ENCODE assay signal across 1 cellular context in the genomic region with DNA sequence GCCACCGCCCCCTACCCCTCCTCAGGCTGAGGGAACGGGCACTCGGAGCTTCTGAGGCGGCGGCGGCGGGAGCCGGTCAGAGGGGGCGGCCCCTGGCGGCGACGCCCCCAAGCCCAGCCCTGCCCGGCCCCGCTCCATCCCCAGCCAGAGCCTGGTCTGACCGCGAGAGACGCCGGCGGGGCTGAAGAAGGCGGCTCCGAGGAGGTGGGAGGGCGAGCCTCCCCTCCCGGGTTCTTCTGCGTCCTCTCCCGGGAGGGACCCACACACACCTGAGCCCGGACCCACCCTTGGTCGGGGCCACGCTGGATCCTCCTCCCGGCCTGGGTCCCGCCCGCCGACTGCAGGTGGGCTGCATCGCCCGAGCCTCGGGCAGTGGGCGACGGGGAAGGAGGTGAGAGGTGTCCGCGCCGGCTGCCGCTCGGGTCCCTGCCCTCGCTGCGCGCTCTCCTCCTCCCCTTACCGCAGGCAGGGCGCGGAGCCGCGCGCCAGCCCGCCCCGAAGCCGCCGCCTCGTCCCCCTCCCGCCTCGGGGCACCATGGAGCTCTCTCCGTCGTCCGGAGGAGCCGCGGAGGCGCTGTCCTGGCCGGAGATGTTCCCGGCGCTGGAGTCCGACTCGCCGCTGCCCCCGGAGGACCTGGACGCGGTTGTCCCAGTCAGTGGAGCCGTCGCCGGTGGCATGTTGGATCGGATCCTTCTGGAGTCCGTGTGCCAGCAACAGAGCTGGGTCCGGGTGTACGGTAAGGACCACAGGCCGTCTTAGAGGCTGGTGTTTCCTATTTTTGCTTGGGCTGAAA.
TF ChIP-seq lines count a peak whose summit lies in the region.

Gene RASAL2, plus strand, starts transcription at position 147 of the 794 bp plus-strand sequence. Its CDS starts 389 bp downstream, at position 536.

TF ChIP-seq in HepG2, 621 proteins besides CTCF, POLR2A, EP300 and RAD21 (continued from another document and continues in another):
- TF ChIP-seq, protein P1, sequence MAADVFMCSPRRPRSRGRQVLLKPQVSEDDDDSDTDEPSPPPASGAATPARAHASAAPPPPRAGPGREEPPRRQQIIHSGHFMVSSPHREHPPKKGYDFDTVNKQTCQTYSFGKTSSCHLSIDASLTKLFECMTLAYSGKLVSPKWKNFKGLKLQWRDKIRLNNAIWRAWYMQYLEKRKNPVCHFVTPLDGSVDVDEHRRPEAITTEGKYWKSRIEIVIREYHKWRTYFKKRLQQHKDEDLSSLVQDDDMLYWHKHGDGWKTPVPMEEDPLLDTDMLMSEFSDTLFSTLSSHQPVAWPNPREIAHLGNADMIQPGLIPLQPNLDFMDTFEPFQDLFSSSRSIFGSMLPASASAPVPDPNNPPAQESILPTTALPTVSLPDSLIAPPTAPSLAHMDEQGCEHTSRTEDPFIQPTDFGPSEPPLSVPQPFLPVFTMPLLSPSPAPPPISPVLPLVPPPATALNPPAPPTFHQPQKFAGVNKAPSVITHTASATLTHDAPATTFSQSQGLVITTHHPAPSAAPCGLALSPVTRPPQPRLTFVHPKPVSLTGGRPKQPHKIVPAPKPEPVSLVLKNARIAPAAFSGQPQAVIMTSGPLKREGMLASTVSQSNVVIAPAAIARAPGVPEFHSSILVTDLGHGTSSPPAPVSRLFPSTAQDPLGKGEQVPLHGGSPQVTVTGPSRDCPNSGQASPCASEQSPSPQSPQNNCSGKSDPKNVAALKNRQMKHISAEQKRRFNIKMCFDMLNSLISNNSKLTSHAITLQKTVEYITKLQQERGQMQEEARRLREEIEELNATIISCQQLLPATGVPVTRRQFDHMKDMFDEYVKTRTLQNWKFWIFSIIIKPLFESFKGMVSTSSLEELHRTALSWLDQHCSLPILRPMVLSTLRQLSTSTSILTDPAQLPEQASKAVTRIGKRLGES (CRISPR knock-in tag; IDR thresholded peaks at IDR 0.05; ENCODE audit: borderline replicate concordance) = no peak
- TF ChIP-seq ZNF572 (CRISPR knock-in tag; IDR thresholded peaks at IDR 0.05) (no peak), ARID2 (CRISPR knock-in tag; IDR thresholded peaks at IDR 0.05; ENCODE audit: borderline replicate concordance) (0 out of 2 replicates have a peak, but pooled peaks have one; percentile 39), ZNF788 (CRISPR knock-in tag; IDR thresholded peaks at IDR 0.05; ENCODE audit: borderline replicate concordance) (no peak; the same call in 1 of the 2 replicates), ZNF160 (CRISPR knock-in tag; IDR thresholded peaks at IDR 0.05) (0 out of 2 replicates have a peak, but pooled peaks have one; percentile 39), FIP1L1 (IDR thresholded peaks at IDR 0.05; ENCODE audit: borderline replicate concordance, insufficient read depth, low read depth, low read length) (no peak), ZNF33B (CRISPR knock-in tag; IDR thresholded peaks at IDR 0.05) (no peak), PRDM4 (CRISPR knock-in tag; IDR thresholded peaks at IDR 0.05; ENCODE audit: borderline replicate concordance) (no peak), FOXA3 (CRISPR knock-in tag; IDR thresholded peaks at IDR 0.05) (no peak), TEF (CRISPR knock-in tag; IDR thresholded peaks at IDR 0.05) (no peak), HOXA5 (CRISPR knock-in tag; IDR thresholded peaks at IDR 0.05) (0 out of 2 replicates have a peak, but pooled peaks have one; percentile 18), ZNF496 (CRISPR knock-in tag; IDR thresholded peaks at IDR 0.05; ENCODE audit: insufficient replicate concordance) (no peak), JARID2 (CRISPR knock-in tag; IDR thresholded peaks at IDR 0.05; ENCODE audit: insufficient replicate concordance) (no peak), ZNF710 (CRISPR knock-in tag; IDR thresholded peaks at IDR 0.05; ENCODE audit: borderline replicate concordance) (no peak; the same call in 1 of the 2 replicates), MIER3 (CRISPR knock-in tag; IDR thresholded peaks at IDR 0.05; ENCODE audit: borderline replicate concordance) (no peak; the same call in 1 of the 2 replicates), JUND (CRISPR knock-in tag; IDR thresholded peaks at IDR 0.05) (no peak), NR1H2 (CRISPR knock-in tag; IDR thresholded peaks at IDR 0.05; ENCODE audit: borderline replicate concordance, low read depth) (no peak), CSRNP2 (CRISPR knock-in tag; conservative IDR thresholded peaks at IDR 0.05; ENCODE audit: low read depth) (no peak), EHMT2 (IDR thresholded peaks at IDR 0.05; ENCODE audit: borderline replicate concordance, low read depth, low read length) (no peak), ZNF460 (CRISPR knock-in tag; IDR thresholded peaks at IDR 0.05; ENCODE audit: borderline replicate concordance) (no peak), GATAD2A (CRISPR knock-in tag; IDR thresholded peaks at IDR 0.05) (no peak), ZGPAT (CRISPR knock-in tag; IDR thresholded peaks at IDR 0.05) (peak; percentile 54; the same call in 1 of the 2 replicates), CHCHD3 (CRISPR knock-in tag; IDR thresholded peaks at IDR 0.05) (0 out of 2 replicates have a peak, but pooled peaks have one; percentile 71), SRF (IDR thresholded peaks at IDR 0.05; ENCODE audit: low read depth, low read length) (no peak), ADNP (CRISPR knock-in tag; IDR thresholded peaks at IDR 0.05) (no peak), ZNF766 (CRISPR knock-in tag; IDR thresholded peaks at IDR 0.05; ENCODE audit: borderline replicate concordance) (0 out of 2 replicates have a peak, but pooled peaks have one; percentile 25), KLF6 (CRISPR knock-in tag; IDR thresholded peaks at IDR 0.05) (0 out of 2 replicates have a peak, but pooled peaks have one; percentile 14), MXD1 (CRISPR knock-in tag; IDR thresholded peaks at IDR 0.05) (peak; percentile 39; the same call in 1 of the 2 replicates), IRX3 (CRISPR knock-in tag; IDR thresholded peaks at IDR 0.05; ENCODE audit: borderline replicate concordance, low read depth) (0 out of 2 replicates have a peak, but pooled peaks have one; percentile 9), TCF12 (IDR thresholded peaks at IDR 0.05) (no peak), TCF12 (CRISPR knock-in tag; IDR thresholded peaks at IDR 0.05) (0 out of 2 replicates have a peak, but pooled peaks have one; percentile 55)
- TF ChIP-seq, protein P2, sequence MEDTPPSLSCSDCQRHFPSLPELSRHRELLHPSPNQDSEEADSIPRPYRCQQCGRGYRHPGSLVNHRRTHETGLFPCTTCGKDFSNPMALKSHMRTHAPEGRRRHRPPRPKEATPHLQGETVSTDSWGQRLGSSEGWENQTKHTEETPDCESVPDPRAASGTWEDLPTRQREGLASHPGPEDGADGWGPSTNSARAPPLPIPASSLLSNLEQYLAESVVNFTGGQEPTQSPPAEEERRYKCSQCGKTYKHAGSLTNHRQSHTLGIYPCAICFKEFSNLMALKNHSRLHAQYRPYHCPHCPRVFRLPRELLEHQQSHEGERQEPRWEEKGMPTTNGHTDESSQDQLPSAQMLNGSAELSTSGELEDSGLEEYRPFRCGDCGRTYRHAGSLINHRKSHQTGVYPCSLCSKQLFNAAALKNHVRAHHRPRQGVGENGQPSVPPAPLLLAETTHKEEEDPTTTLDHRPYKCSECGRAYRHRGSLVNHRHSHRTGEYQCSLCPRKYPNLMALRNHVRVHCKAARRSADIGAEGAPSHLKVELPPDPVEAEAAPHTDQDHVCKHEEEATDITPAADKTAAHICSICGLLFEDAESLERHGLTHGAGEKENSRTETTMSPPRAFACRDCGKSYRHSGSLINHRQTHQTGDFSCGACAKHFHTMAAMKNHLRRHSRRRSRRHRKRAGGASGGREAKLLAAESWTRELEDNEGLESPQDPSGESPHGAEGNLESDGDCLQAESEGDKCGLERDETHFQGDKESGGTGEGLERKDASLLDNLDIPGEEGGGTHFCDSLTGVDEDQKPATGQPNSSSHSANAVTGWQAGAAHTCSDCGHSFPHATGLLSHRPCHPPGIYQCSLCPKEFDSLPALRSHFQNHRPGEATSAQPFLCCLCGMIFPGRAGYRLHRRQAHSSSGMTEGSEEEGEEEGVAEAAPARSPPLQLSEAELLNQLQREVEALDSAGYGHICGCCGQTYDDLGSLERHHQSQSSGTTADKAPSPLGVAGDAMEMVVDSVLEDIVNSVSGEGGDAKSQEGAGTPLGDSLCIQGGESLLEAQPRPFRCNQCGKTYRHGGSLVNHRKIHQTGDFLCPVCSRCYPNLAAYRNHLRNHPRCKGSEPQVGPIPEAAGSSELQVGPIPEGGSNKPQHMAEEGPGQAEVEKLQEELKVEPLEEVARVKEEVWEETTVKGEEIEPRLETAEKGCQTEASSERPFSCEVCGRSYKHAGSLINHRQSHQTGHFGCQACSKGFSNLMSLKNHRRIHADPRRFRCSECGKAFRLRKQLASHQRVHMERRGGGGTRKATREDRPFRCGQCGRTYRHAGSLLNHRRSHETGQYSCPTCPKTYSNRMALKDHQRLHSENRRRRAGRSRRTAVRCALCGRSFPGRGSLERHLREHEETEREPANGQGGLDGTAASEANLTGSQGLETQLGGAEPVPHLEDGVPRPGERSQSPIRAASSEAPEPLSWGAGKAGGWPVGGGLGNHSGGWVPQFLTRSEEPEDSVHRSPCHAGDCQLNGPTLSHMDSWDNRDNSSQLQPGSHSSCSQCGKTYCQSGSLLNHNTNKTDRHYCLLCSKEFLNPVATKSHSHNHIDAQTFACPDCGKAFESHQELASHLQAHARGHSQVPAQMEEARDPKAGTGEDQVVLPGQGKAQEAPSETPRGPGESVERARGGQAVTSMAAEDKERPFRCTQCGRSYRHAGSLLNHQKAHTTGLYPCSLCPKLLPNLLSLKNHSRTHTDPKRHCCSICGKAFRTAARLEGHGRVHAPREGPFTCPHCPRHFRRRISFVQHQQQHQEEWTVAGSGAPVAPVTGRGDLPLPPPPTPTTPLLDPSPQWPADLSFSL (CRISPR knock-in tag; IDR thresholded peaks at IDR 0.05) = 0 out of 2 replicates have a peak, but pooled peaks have one; percentile 23
- TF ChIP-seq, protein P3, sequence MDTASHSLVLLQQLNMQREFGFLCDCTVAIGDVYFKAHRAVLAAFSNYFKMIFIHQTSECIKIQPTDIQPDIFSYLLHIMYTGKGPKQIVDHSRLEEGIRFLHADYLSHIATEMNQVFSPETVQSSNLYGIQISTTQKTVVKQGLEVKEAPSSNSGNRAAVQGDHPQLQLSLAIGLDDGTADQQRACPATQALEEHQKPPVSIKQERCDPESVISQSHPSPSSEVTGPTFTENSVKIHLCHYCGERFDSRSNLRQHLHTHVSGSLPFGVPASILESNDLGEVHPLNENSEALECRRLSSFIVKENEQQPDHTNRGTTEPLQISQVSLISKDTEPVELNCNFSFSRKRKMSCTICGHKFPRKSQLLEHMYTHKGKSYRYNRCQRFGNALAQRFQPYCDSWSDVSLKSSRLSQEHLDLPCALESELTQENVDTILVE (CRISPR knock-in tag; IDR thresholded peaks at IDR 0.05) = 0 out of 2 replicates have a peak, but pooled peaks have one; percentile 13
